ENCODE assay signal across 8 cellular contexts in the genomic region with DNA sequence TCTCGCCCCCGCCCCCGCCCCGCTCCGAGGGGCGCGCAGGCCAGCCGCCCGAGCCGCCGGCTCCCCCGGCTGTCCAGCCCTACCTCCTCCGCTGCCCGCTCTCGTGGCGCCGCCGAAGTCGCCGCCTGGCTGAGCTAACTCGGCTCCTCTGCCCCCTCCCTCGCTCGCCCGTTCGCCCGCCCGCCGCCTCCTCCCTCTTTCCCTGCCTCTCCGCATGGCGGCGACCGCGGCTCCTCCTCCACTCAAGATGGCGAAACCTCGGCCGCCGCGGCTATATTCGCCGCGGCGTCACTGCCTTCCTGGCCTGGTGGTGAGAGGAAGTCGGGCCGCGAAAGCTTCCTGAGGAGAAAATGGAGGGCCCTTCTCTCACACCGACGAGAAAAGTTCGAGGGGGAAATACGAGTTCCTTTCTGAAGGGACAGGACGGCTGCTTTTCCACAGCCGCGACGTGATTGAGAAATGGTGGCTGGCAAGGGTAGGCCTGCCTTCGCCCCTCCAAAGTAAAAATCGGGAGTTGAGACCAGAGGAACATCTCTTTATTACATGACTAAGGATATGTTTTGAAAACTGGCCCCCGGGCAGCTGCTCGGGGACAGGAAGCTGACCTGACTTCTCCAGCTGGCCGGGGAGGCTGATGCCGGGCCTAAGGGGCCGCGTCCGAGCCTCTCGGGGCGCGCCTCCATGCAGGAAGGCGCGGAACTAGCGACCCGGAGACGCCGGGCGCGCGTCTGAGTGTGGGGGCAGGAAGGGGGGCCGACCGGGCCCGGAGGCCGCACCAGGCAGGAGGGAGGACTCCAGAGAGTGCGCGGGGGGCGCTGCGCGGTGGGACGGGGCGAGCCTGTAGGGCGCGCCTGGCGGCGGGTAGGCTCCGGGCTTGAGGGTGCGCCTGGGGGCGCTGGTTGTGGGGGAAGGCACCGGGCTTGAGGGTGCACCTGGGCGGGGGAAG. TPM values are rescaled to one million over a fixed set of nuclear protein-coding genes. Genes with fewer than 3 reads are reported as not detected.
DNase-seq lines count a peak whose midpoint lies in the region; ATAC-seq and TF ChIP-seq lines count a peak whose summit lies in the region.

A gene with protein sequence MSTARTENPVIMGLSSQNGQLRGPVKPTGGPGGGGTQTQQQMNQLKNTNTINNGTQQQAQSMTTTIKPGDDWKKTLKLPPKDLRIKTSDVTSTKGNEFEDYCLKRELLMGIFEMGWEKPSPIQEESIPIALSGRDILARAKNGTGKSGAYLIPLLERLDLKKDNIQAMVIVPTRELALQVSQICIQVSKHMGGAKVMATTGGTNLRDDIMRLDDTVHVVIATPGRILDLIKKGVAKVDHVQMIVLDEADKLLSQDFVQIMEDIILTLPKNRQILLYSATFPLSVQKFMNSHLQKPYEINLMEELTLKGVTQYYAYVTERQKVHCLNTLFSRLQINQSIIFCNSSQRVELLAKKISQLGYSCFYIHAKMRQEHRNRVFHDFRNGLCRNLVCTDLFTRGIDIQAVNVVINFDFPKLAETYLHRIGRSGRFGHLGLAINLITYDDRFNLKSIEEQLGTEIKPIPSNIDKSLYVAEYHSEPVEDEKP (minus strand): TSS at position 150 of the 946 bp plus-strand sequence. CDS start 4,913 bp downstream, outside the sequence.

- peaks cover 5 to 26% (median 23%) of the 10 kb centered on the region in 4 donors for H3K4me1 ChIP-seq in liver (ENCODE audit: control insufficient read depth in 4 of 4, insufficient read depth in 4 of 4, low read length in 3 of 4)

- ATAC-seq in HG03442 (IDR thresholded peaks at IDR 0.05; ENCODE audit: unreplicated experiment), result peak; percentile 37

- DNase-seq in AG04449 (ENCODE audit: low read depth, low spot score) (no peak), NCI-H748 treated with DMSO at 0.1 percent for 48 hours (lab: John Stamatoyannopoulos, UW) (peak; percentile 44), dermis blood vessel endothelial cell (peak; percentile 90)
- peak; percentile 92 for DNase-seq in activated CD4-positive, alpha-beta T cell treated with anti-CD3 and anti-CD28 coated beads, Interleukin-2, amount 50 U/mL, for 48 hours
- DNase-seq in stimulated activated CD4-positive, alpha-beta T cell treated with anti-CD3 and anti-CD28 coated beads, Interleukin-2, amount 100 ng/mL, for 48 hours, result peak; percentile 83 to 86

- TF ChIP-seq RAD21 in liver (IDR thresholded peaks at IDR 0.05), result peak; percentile 19 to 48

- peak within 1 kb of the TSS; percentile 82 for H3K4me3 ChIP-seq in AG04449 (ENCODE audit: low read depth, low read length)
- H3K4me3 ChIP-seq in liver (ENCODE audit: low read depth in 1 of 3, low read length in 3 of 3), result peak within 1 kb of the TSS; percentile 73 to 99 (median 97)

- H3K27ac ChIP-seq in liver (ENCODE audit: low read depth in 1 of 2, low read length in 2 of 2), result peak within 1 kb of the TSS; percentile 100

- WGBS in liver, result under 1% methylated on average over 94 of the region's 94 CpGs

- peak within 1 kb of the TSS; percentile 99 to 100 for H3K9ac ChIP-seq in liver (ENCODE audit: low read depth in 1 of 2, low read length in 2 of 2)

- peak; percentile 80 for TF ChIP-seq POLR2A in GM18951 (IDR thresholded peaks at IDR 0.05; ENCODE audit: extremely low read depth, insufficient read depth, insufficient read length)

- peak; percentile 67 for TF ChIP-seq CTCF in AG04449 (IDR thresholded peaks at IDR 0.05; ENCODE audit: insufficient read depth, low read length, missing control alignments)
- peak; percentile 22 for TF ChIP-seq CTCF in liver (IDR thresholded peaks at IDR 0.05; ENCODE audit: low read depth, low read length, missing input control)

- in situ Hi-C loops in GM18951 (cut with MboI; ENCODE audit: low sequenced_read_pairs, unreplicated experiment), result no loop called here

- no peaks in the 10 kb centered on the region for H3K36me3 ChIP-seq in liver (ENCODE audit: control insufficient read depth in 4 of 4, insufficient read depth in 3 of 4, low read depth in 1 of 4, low read length in 3 of 4)

- CTCF ChIA-PET in AG04449 (lab: Yijun Ruan, JAX), result interaction anchor here (0.8 to 9.8 kb wide), 19 partner anchors 10 to 171 kb away, joined by 3 to 108 read pairs (median 3); a partner anchor contains a TSS

- H3K9me3 ChIP-seq in liver (ENCODE audit: control insufficient read depth in 4 of 4, low read length in 3 of 4), result no peaks in the 10 kb centered on the region

- POLR2A ChIA-PET in AG04449 (lab: Yijun Ruan, JAX), result interaction anchor here (0.6 to 4.4 kb wide), 11 partner anchors 23 to 202 kb away, joined by 3 to 49 read pairs (median 3); a partner anchor contains a TSS

- H3K27me3 ChIP-seq in liver (ENCODE audit: control insufficient read depth in 4 of 4, insufficient read depth in 4 of 4, low read length in 3 of 4), result no peaks in the 10 kb centered on the region

TF ChIP-seq in liver, 16 proteins besides CTCF, POLR2A, EP300 and RAD21:
- peak; percentile 30 for TF ChIP-seq NR2F2 (IDR thresholded peaks at IDR 0.05)
- TF ChIP-seq JUND (IDR thresholded peaks at IDR 0.05), result peak in 1 of 2 donors; percentile 13
- TF ChIP-seq TAF1 (conservative IDR thresholded peaks at IDR 0.05), result peak; percentile 98
- TF ChIP-seq, protein P1, sequence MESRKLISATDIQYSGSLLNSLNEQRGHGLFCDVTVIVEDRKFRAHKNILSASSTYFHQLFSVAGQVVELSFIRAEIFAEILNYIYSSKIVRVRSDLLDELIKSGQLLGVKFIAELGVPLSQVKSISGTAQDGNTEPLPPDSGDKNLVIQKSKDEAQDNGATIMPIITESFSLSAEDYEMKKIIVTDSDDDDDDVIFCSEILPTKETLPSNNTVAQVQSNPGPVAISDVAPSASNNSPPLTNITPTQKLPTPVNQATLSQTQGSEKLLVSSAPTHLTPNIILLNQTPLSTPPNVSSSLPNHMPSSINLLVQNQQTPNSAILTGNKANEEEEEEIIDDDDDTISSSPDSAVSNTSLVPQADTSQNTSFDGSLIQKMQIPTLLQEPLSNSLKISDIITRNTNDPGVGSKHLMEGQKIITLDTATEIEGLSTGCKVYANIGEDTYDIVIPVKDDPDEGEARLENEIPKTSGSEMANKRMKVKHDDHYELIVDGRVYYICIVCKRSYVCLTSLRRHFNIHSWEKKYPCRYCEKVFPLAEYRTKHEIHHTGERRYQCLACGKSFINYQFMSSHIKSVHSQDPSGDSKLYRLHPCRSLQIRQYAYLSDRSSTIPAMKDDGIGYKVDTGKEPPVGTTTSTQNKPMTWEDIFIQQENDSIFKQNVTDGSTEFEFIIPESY (IDR thresholded peaks at IDR 0.05), result no peak
- TF ChIP-seq RXRA (IDR thresholded peaks at IDR 0.05), result no peak
- TF ChIP-seq SP1 (IDR thresholded peaks at IDR 0.05), result peak; percentile 28
- peak; percentile 99 for TF ChIP-seq YY1 (IDR thresholded peaks at IDR 0.05)
- TF ChIP-seq, protein P2, sequence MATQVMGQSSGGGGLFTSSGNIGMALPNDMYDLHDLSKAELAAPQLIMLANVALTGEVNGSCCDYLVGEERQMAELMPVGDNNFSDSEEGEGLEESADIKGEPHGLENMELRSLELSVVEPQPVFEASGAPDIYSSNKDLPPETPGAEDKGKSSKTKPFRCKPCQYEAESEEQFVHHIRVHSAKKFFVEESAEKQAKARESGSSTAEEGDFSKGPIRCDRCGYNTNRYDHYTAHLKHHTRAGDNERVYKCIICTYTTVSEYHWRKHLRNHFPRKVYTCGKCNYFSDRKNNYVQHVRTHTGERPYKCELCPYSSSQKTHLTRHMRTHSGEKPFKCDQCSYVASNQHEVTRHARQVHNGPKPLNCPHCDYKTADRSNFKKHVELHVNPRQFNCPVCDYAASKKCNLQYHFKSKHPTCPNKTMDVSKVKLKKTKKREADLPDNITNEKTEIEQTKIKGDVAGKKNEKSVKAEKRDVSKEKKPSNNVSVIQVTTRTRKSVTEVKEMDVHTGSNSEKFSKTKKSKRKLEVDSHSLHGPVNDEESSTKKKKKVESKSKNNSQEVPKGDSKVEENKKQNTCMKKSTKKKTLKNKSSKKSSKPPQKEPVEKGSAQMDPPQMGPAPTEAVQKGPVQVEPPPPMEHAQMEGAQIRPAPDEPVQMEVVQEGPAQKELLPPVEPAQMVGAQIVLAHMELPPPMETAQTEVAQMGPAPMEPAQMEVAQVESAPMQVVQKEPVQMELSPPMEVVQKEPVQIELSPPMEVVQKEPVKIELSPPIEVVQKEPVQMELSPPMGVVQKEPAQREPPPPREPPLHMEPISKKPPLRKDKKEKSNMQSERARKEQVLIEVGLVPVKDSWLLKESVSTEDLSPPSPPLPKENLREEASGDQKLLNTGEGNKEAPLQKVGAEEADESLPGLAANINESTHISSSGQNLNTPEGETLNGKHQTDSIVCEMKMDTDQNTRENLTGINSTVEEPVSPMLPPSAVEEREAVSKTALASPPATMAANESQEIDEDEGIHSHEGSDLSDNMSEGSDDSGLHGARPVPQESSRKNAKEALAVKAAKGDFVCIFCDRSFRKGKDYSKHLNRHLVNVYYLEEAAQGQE (IDR thresholded peaks at IDR 0.05), result peak; percentile 84
- TF ChIP-seq HNF4A (conservative IDR thresholded peaks at IDR 0.05), result peak in 1 of 2 donors; percentile 4
- peak; percentile 20 to 32 for TF ChIP-seq EGR1 (IDR thresholded peaks at IDR 0.05; ENCODE audit: low read depth in 2 of 2)
- TF ChIP-seq, protein P3, sequence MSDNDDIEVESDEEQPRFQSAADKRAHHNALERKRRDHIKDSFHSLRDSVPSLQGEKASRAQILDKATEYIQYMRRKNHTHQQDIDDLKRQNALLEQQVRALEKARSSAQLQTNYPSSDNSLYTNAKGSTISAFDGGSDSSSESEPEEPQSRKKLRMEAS (IDR thresholded peaks at IDR 0.05), result no peak

RNA-seq across cellular contexts. Expression of the gene that starts here (rescaled TPM):
- total RNA-seq in dermis blood vessel endothelial cell, result 131 and 184 TPM in 2 replicates
- total RNA-seq in liver, result 10 to 100 TPM; 74.5 to 98.4 TPM
- polyA plus RNA-seq in liver, result 10 to 100 TPM; 11.3 to 13.2 TPM
